Comparison of ENCODE assay signal across 26 cellular contexts in genomic region chr2:163475815-163476214, GRCh38.
"Had no signal": no experiment of that assay in that cellular context is flagged by ENCODE, and none has a peak within 500 bp of the region (broad histone marks: within the 10 kb centered on the region; RNA-seq: fewer than 3 reads in every experiment).

No MANE protein-coding gene starts in this region.

- H3K4me3 ChIP-seq: hepatocyte, left ventricle myocardium inferior, lung, mucosa of descending colon, pancreas, prostate gland, skin epidermis, spleen, suprapubic skin, thoracic aorta, tibial artery, upper lobe of right lung had no signal

- DNase-seq: islet precursor cell; left ventricle myocardium inferior; midbrain; mucosa of descending colon; naive thymus-derived CD4-positive, alpha-beta T cell; nucleus accumbens; pancreas; posterior cingulate gyrus; retina; right cardiac atrium; spleen; stimulated activated CD4-positive, alpha-beta T cell treated with anti-CD3 and anti-CD28 coated beads, Interleukin-4, amount 100 ng/mL, for 24 hours; stimulated activated naive CD4-positive, alpha-beta T cell; tibial artery; trophoblast cell; upper lobe of right lung had no signal

- H3K27ac Mint-ChIP-seq: naive thymus-derived CD4-positive, alpha-beta T cell; natural killer cell treated with Interleukin-12 subunit alpha and Interleukin-12 subunit beta and Interleukin-15 and Interleukin-18, amount 100 ng/mL, for 72 hours; stimulated activated effector memory CD8-positive, alpha-beta T cell treated with anti-CD3 and anti-CD28 coated beads, Interleukin-12 subunit alpha, Interleukin-12 subunit beta, amount 100 ng/mL, for 72 hours; stimulated activated naive CD8-positive, alpha-beta T cell treated with anti-CD3 and anti-CD28 coated beads, Interleukin-15, Interleukin-2, amounts not matched to agents 100 ng/mL and 50 ng/mL, for 24 hours had no signal

- H2AFZ ChIP-seq: hepatocyte had no signal

- H3K9me3 ChIP-seq: mucosa of descending colon, pancreas, prostate gland, suprapubic skin, thoracic aorta, tibial artery, upper lobe of right lung had no signal

- H3K4me3 Mint-ChIP-seq: naive thymus-derived CD4-positive, alpha-beta T cell; natural killer cell treated with Interleukin-12 subunit alpha and Interleukin-12 subunit beta and Interleukin-15 and Interleukin-18, amount 100 ng/mL, for 72 hours; stimulated activated effector memory CD8-positive, alpha-beta T cell treated with anti-CD3 and anti-CD28 coated beads, Interleukin-12 subunit alpha, Interleukin-12 subunit beta, amount 100 ng/mL, for 72 hours; stimulated activated naive CD8-positive, alpha-beta T cell treated with anti-CD3 and anti-CD28 coated beads, Interleukin-15, Interleukin-2, amounts not matched to agents 100 ng/mL and 50 ng/mL, for 24 hours had no signal

- H3K27me3 ChIP-seq: hepatocyte, pancreas, spleen, suprapubic skin, tibial artery, upper lobe of right lung had no signal

- H3K27ac ChIP-seq: hepatocyte, left ventricle myocardium inferior, pancreas, prostate gland, skin epidermis, spleen, suprapubic skin, thoracic aorta, tibial artery, upper lobe of right lung had no signal

- H3K4me1 ChIP-seq: pancreas, prostate gland, spleen, suprapubic skin, tibial artery, upper lobe of right lung had no signal

- H3K27me3 Mint-ChIP-seq: naive thymus-derived CD4-positive, alpha-beta T cell; natural killer cell treated with Interleukin-12 subunit alpha and Interleukin-12 subunit beta and Interleukin-15 and Interleukin-18, amount 100 ng/mL, for 72 hours; stimulated activated naive CD8-positive, alpha-beta T cell treated with anti-CD3 and anti-CD28 coated beads, Interleukin-15, Interleukin-2, amounts not matched to agents 100 ng/mL and 50 ng/mL, for 24 hours had no signal

- ATAC-seq: mucosa of descending colon; naive thymus-derived CD4-positive, alpha-beta T cell; natural killer cell treated with Interleukin-12 subunit alpha and Interleukin-12 subunit beta and Interleukin-15 and Interleukin-18, amount 100 ng/mL, for 72 hours; pancreas; right cardiac atrium; sciatic nerve; stimulated activated effector memory CD8-positive, alpha-beta T cell treated with anti-CD3 and anti-CD28 coated beads, Interleukin-12 subunit alpha, Interleukin-12 subunit beta, amount 100 ng/mL, for 72 hours; upper lobe of right lung had no signal

- H3K36me3 Mint-ChIP-seq: naive thymus-derived CD4-positive, alpha-beta T cell; stimulated activated effector memory CD8-positive, alpha-beta T cell treated with anti-CD3 and anti-CD28 coated beads, Interleukin-12 subunit alpha, Interleukin-12 subunit beta, amount 100 ng/mL, for 72 hours had no signal

- H3K36me3 ChIP-seq: left ventricle myocardium inferior, pancreas, prostate gland, spleen, suprapubic skin, thoracic aorta, tibial artery, upper lobe of right lung had no signal

- H3K4me2 ChIP-seq: hepatocyte had no signal

- H3K4me1 Mint-ChIP-seq: naive thymus-derived CD4-positive, alpha-beta T cell; stimulated activated effector memory CD8-positive, alpha-beta T cell treated with anti-CD3 and anti-CD28 coated beads, Interleukin-12 subunit alpha, Interleukin-12 subunit beta, amount 100 ng/mL, for 72 hours had no signal

- H3K79me2 ChIP-seq: hepatocyte had no signal
